27 cellular contexts compared by ENCODE assay signal in genomic region chr7:92088266-92088665, GRCh38.
"Had no signal": no experiment of that assay in that cellular context is flagged by ENCODE, and none has a peak within 500 bp of the region (broad histone marks: within the 10 kb centered on the region; RNA-seq: fewer than 3 reads in every experiment).

No MANE protein-coding gene starts in this region.

- H3K4me1 Mint-ChIP-seq: naive thymus-derived CD8-positive, alpha-beta T cell; nephron progenitor cell; neural crest cell; stimulated activated memory B cell treated with anti-CD40 and anti-IgM and Interleukin-4, amounts not matched to agents 10 μg/mL and 1 μg/mL and 100 μg/mL, for 72 hours; stimulated activated naive CD8-positive, alpha-beta T cell treated with anti-CD3 and anti-CD28 coated beads, Interleukin-15, amount 100 ng/mL, for 72 hours had no signal

- H3K9me3 Mint-ChIP-seq: natural killer cell treated with Interleukin-12 subunit alpha and Interleukin-12 subunit beta and Interleukin-15 and Interleukin-18, amount 100 ng/mL, for 72 hours; stimulated activated memory B cell treated with anti-CD40 and anti-IgM and Interleukin-4, amounts not matched to agents 10 μg/mL and 1 μg/mL and 100 μg/mL, for 72 hours; stimulated activated naive CD8-positive, alpha-beta T cell treated with anti-CD3 and anti-CD28 coated beads, Interleukin-15, amount 100 ng/mL, for 72 hours had no signal

- H3K27ac Mint-ChIP-seq: natural killer cell treated with Interleukin-12 subunit alpha and Interleukin-12 subunit beta and Interleukin-15 and Interleukin-18, amount 100 ng/mL, for 72 hours; nephron progenitor cell; stimulated activated memory B cell treated with anti-CD40 and anti-IgM and Interleukin-4, amounts not matched to agents 10 μg/mL and 1 μg/mL and 100 μg/mL, for 72 hours; stimulated activated naive CD8-positive, alpha-beta T cell treated with anti-CD3 and anti-CD28 coated beads, Interleukin-15, amount 100 ng/mL, for 72 hours had no signal

- H3K27ac ChIP-seq: neutrophil, pancreas, psoas muscle, right lobe of liver, sigmoid colon, thoracic aorta, thyroid gland, tibial nerve, upper lobe of left lung, vagina had no signal

- H3K4me1 ChIP-seq: pancreas, psoas muscle, right lobe of liver, sigmoid colon, tibial nerve, upper lobe of left lung, vagina had no signal

- ATAC-seq: naive thymus-derived CD8-positive, alpha-beta T cell; natural killer cell treated with Interleukin-12 subunit alpha and Interleukin-12 subunit beta and Interleukin-15 and Interleukin-18, amount 100 ng/mL, for 72 hours; pancreas; psoas muscle; right cardiac atrium; right lobe of liver; stimulated activated memory B cell treated with anti-CD40 and anti-IgM and Interleukin-4, amounts not matched to agents 10 μg/mL and 1 μg/mL and 100 μg/mL, for 72 hours; stimulated activated naive CD8-positive, alpha-beta T cell treated with anti-CD3 and anti-CD28 coated beads, Interleukin-15, amount 100 ng/mL, for 72 hours; stimulated activated naive CD8-positive, alpha-beta T cell treated with anti-CD3 and anti-CD28 coated beads, Interleukin-15, Interleukin-2, amounts not matched to agents 100 U/mL and 50 U/mL, for 24 hours had no signal

- DNase-seq: naive thymus-derived CD8-positive, alpha-beta T cell; nephron progenitor cell; nucleus accumbens; pancreas; psoas muscle; right cardiac atrium; right lobe of liver; sigmoid colon; small intestine; stimulated activated CD4-positive, alpha-beta T cell treated with anti-CD3 and anti-CD28 coated beads, Interleukin-15, amount 100 ng/mL, for 24 hours; stimulated activated CD4-positive, alpha-beta T cell treated with anti-CD3 and anti-CD28 coated beads, Interleukin-2, amount 100 ng/mL, for 24 hours; stimulated activated CD4-positive, alpha-beta T cell treated with anti-CD3 and anti-CD28 coated beads, Interleukin-2, amount 100 ng/mL, for 48 hours; stimulated activated CD4-positive, alpha-beta T cell treated with anti-CD3 and anti-CD28 coated beads, Interleukin-4, amount 100 ng/mL, for 24 hours; stimulated activated naive CD4-positive, alpha-beta T cell; stimulated activated naive CD8-positive, alpha-beta T cell treated with anti-CD3 and anti-CD28 coated beads, Interleukin-15, amount 100 ng/mL, for 72 hours; stimulated activated naive CD8-positive, alpha-beta T cell treated with anti-CD3 and anti-CD28 coated beads, Interleukin-15, Interleukin-2, amounts not matched to agents 100 U/mL and 50 U/mL, for 24 hours; substantia nigra; thyroid gland; trophoblast cell; upper lobe of left lung had no signal

- H3K27me3 ChIP-seq: neutrophil, pancreas, right lobe of liver, sigmoid colon, thyroid gland, tibial nerve, upper lobe of left lung, vagina had no signal

- H3K4me3 Mint-ChIP-seq: naive thymus-derived CD8-positive, alpha-beta T cell; natural killer cell treated with Interleukin-12 subunit alpha and Interleukin-12 subunit beta and Interleukin-15 and Interleukin-18, amount 100 ng/mL, for 72 hours; nephron progenitor cell; neural crest cell; stimulated activated memory B cell treated with anti-CD40 and anti-IgM and Interleukin-4, amounts not matched to agents 10 μg/mL and 1 μg/mL and 100 μg/mL, for 72 hours; stimulated activated naive CD8-positive, alpha-beta T cell treated with anti-CD3 and anti-CD28 coated beads, Interleukin-15, amount 100 ng/mL, for 72 hours had no signal

- H3K4me3 ChIP-seq: pancreas, psoas muscle, right lobe of liver, sigmoid colon, thoracic aorta, thyroid gland, tibial nerve, upper lobe of left lung, vagina had no signal

- H3K27me3 Mint-ChIP-seq: naive thymus-derived CD8-positive, alpha-beta T cell; natural killer cell treated with Interleukin-12 subunit alpha and Interleukin-12 subunit beta and Interleukin-15 and Interleukin-18, amount 100 ng/mL, for 72 hours; stimulated activated memory B cell treated with anti-CD40 and anti-IgM and Interleukin-4, amounts not matched to agents 10 μg/mL and 1 μg/mL and 100 μg/mL, for 72 hours; stimulated activated naive CD8-positive, alpha-beta T cell treated with anti-CD3 and anti-CD28 coated beads, Interleukin-15, amount 100 ng/mL, for 72 hours had no signal

- H3K9me3 ChIP-seq: neutrophil, pancreas, psoas muscle, right lobe of liver, sigmoid colon, thoracic aorta, thyroid gland, tibial nerve, upper lobe of left lung, vagina had no signal
